Comparison of ENCODE assay signal across 1 cellular context in genomic region chr3:32950516-32950915, GRCh38.
TF ChIP-seq lines count a peak whose summit lies in the region.

No MANE protein-coding gene starts in this region.

TF ChIP-seq in K562, 482 proteins besides CTCF, POLR2A, EP300 and RAD21 (continued from another document):
- TF ChIP-seq SREBF1 (IDR thresholded peaks at IDR 0.05; ENCODE audit: borderline replicate concordance, low read depth, low read length) (no peak), CBFB (CRISPR knock-in tag; IDR thresholded peaks at IDR 0.05) (no peak), KLF16 (IDR thresholded peaks at IDR 0.05) (no peak), ZNF592 (IDR thresholded peaks at IDR 0.05) (no peak), NEUROD1 (IDR thresholded peaks at IDR 0.05; ENCODE audit: borderline replicate concordance, low read depth, low read length, partially characterized antibody) (no peak), HDAC3 (IDR thresholded peaks at IDR 0.05; ENCODE audit: borderline replicate concordance, partially characterized antibody) (no peak)
TF ChIP-seq in K562: peak in this region for 0.
